In the genomic region with DNA sequence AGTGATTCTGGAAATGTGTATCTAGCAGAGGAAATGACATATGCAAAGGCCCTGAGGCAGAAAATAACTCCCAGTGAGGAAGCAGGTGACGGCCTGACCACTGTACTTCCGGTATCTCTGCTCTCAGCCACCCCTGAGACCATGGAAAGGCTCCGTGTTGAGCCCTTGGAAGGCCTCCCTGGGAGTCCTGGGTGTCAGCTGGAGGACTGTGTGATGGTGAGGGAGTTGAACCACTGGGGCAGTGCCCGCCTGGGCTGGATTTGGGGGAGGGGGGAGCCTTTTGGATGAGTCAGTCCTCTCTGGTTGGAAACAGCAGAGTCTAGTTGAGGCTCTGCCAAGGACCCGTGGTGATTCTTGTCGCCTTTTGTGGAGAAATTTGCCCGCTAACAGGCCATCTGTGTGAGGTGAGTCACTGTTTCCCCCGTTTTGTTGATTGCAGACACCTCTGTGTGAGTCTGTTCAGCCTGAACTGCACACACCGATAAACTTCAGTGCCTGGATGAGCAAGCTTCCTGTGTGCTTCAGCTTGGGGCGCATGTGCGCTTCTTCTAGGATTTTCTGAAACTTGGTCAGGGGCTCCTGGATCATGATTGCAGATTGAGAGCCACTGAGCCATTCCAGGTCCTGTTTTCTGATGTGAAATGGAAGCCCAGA, we compare ENCODE assay signal across 8 cellular contexts.
A peak's percentile ranks its signal among the peaks of the same experiment; 100 is the strongest.
DNase-seq lines count a peak whose midpoint lies in the region; ATAC-seq and TF ChIP-seq lines count a peak whose summit lies in the region.

No MANE protein-coding gene starts in this region.

- peaks cover 0 to 10% (median 0%) of the 10 kb centered on the region in 4 donors for H3K4me1 ChIP-seq in right lobe of liver

- no peaks in the 10 kb centered on the region for H3K27me3 ChIP-seq in right lobe of liver

- in situ Hi-C loops in Caki2 (cut with HindIII; ENCODE audit: low pct_unique_long_range_greater_than_20kb, low sequenced_read_pairs), result no loop called here

- TF ChIP-seq POLR2A in right lobe of liver (IDR thresholded peaks at IDR 0.05), result no peak

- TF ChIP-seq CTCF in right lobe of liver (IDR thresholded peaks at IDR 0.05), result no peak

- intact Hi-C loops in right lobe of liver (cut with DNase I), result no loop called here

- H3K27ac ChIP-seq in right lobe of liver, result no peak overlapping the region

- H3K4me3 ChIP-seq in right lobe of liver, result no peak overlapping the region

- H3K9me3 ChIP-seq in right lobe of liver, result no peaks in the 10 kb centered on the region

- ATAC-seq in GM19468 (IDR thresholded peaks at IDR 0.05; ENCODE audit: extremely low read depth, unreplicated experiment), result peak; percentile 24
- ATAC-seq in right lobe of liver, result peak; percentile 37 to 75 (median 53)

- 0% methylated on average over 3 of the region's 11 CpGs for WGBS in right lobe of liver (ENCODE audit: insufficient coverage, low coverage, low lambda C conversion rate, missing lambda C conversion rate)

- DNase-seq in Caki2 (ENCODE audit: low read depth), result peak; percentile 91
- peak; percentile 73 for DNase-seq in HPDE6-E6E7 (ENCODE audit: extremely low spot score)
- DNase-seq in T-helper 1 cell, result peak; percentile 47 to 95 (median 73)
- peak; percentile 99 for DNase-seq in amniotic epithelial cell (ENCODE audit: low read depth)
- peak in 1 of 3 donors; percentile 38 for DNase-seq in right lobe of liver
- DNase-seq in stimulated activated CD8-positive, alpha-beta memory T cell treated with anti-CD3 and anti-CD28 coated beads, Interleukin-12 subunit alpha, Interleukin-12 subunit beta, amount 100 ng/mL, for 24 hours (ENCODE audit: extremely low read depth), result peak; percentile 72
- DNase-seq in mesenteric fat pad (ENCODE audit: low spot score), result no peak

- no peaks in the 10 kb centered on the region for H3K36me3 ChIP-seq in right lobe of liver
